Comparison of ENCODE assay signal across 15 cellular contexts in genomic region chr2:143255899-143256298, GRCh38.
DNase-seq lines count a peak whose midpoint lies in the region; ATAC-seq and TF ChIP-seq lines count a peak whose summit lies in the region.
"Had no signal": no experiment of that assay in that cellular context is flagged by ENCODE, and none has a peak within 500 bp of the region (broad histone marks: within the 10 kb centered on the region; RNA-seq: fewer than 3 reads in every experiment).

No MANE protein-coding gene starts in this region.

- TF ChIP-seq CTCF in GM12865 (IDR thresholded peaks at IDR 0.05; ENCODE audit: insufficient read depth, low read depth, low read length, missing control alignments) (no peak), right atrium auricular region (IDR thresholded peaks at IDR 0.05) (no peak)

- peak; percentile 48 for ATAC-seq in GM19452 (IDR thresholded peaks at IDR 0.05; ENCODE audit: unreplicated experiment)
- peak; percentile 25 for ATAC-seq in memory B cell (ENCODE audit: low read depth)
- ATAC-seq in GM21723 (IDR thresholded peaks at IDR 0.05; ENCODE audit: unreplicated experiment), result no peak
- ATAC-seq: left lung had no signal

- H3K9me3 ChIP-seq in right atrium auricular region, result no peaks in the 10 kb centered on the region
- H3K9me3 ChIP-seq: breast epithelium, left lung had no signal

- peak overlapping the region; percentile 39 for H3K4me3 Mint-ChIP-seq in memory B cell
- H3K4me3 Mint-ChIP-seq: H9, neural progenitor cell had no signal

- peaks cover 7% of the 10 kb centered on the region for H3K36me3 Mint-ChIP-seq in memory B cell
- H3K36me3 Mint-ChIP-seq: neural progenitor cell had no signal

- no peaks in the 10 kb centered on the region for H3K36me3 ChIP-seq in right atrium auricular region
- H3K36me3 ChIP-seq: breast epithelium, left lung, neural progenitor cell had no signal

- no peaks in the 10 kb centered on the region for H3K27me3 ChIP-seq in right atrium auricular region
- H3K27me3 ChIP-seq: breast epithelium, left lung, neural progenitor cell had no signal

- no peaks in the 10 kb centered on the region for H3K4me1 ChIP-seq in right atrium auricular region
- H3K4me1 ChIP-seq: breast epithelium had no signal

- H3K27ac ChIP-seq in right atrium auricular region, result no peak overlapping the region
- H3K27ac ChIP-seq: breast epithelium, left lung, neural progenitor cell had no signal

- DNase-seq in GM12865 (ENCODE audit: low read depth) (peak; percentile 18), OCI-M1 (lab: John Stamatoyannopoulos, UW) (peak; percentile 15), memory B cell (ENCODE audit: low spot score in 2 of 2) (no peak), right atrium auricular region (ENCODE audit: low spot score) (no peak), epidermal melanocyte (ENCODE audit: insufficient read length, low spot score) (no peak), SK-N-DZ (ENCODE audit: low spot score) (no peak)
- DNase-seq: glutamatergic neuron, H9, left lung, NCI-H1694, NCI-H748 treated with DMSO at 0.1 percent for 48 hours had no signal

- no peaks in the 10 kb centered on the region for H3K27me3 Mint-ChIP-seq in memory B cell

- H3K27ac Mint-ChIP-seq in memory B cell, result peak overlapping the region; percentile 56
- H3K27ac Mint-ChIP-seq: H9, neural progenitor cell had no signal

- no peaks in the 10 kb centered on the region for H3K9me3 Mint-ChIP-seq in memory B cell
- H3K9me3 Mint-ChIP-seq: H9, neural progenitor cell had no signal

- H3K4me1 Mint-ChIP-seq in memory B cell, result peaks cover 32% of the 10 kb centered on the region

- H3K4me3 ChIP-seq in GM12865 (ENCODE audit: low read depth, low read length) (no peak overlapping the region), right atrium auricular region (no peak overlapping the region)
- H3K4me3 ChIP-seq: breast epithelium, left lung, neural progenitor cell had no signal

Comparison
In these comparisons a context has a peak if more than half of its experiments do, and no peak if none do; other contexts are left out.
1. DNase-seq: peak in GM12865 (single experiment) and OCI-M1 (single experiment); none in memory B cell (0 of 2), right atrium auricular region (single experiment), epidermal melanocyte (single experiment) and SK-N-DZ (single experiment).